In the genomic region with DNA sequence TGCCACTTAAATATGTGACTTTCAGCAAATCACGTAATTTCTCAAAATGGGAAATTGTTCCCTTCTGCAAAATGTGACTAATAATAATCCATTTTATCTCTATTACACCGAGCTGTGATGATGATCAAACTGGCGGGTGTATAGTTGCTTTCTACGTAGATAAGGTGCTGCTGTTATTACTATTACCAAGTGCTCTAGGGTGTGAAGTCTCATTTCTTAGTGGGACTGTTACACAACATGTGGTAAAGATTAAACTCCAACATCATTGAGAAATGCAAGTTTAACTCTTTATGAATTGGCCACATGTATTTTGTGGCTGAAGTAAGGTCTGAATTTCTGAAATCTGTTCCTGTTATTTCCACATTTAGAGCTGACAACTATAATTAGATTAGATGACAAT, we compare ENCODE assay signal across 21 cellular contexts.
"Had no signal": no experiment of that assay in that cellular context is flagged by ENCODE, and none has a peak within 500 bp of the region (broad histone marks: within the 10 kb centered on the region; RNA-seq: fewer than 3 reads in every experiment).

No MANE protein-coding gene starts in this region.

- DNase-seq: activated CD4-positive, alpha-beta T cell treated with anti-CD3 and anti-CD28 coated beads for 1 hour; activated CD8-positive, alpha-beta memory T cell treated with anti-CD3 and anti-CD28 coated beads for 24 hours; activated CD8-positive, alpha-beta memory T cell treated with anti-CD3 and anti-CD28 coated beads, Interleukin-2, amount 50 U/mL, for 48 hours; activated effector memory CD4-positive, alpha-beta T cell treated with anti-CD3 and anti-CD28 coated beads, Interleukin-2, amount 50 U/mL, for 16 hours; activated T-cell treated with anti-CD3 and anti-CD28 coated beads, Interleukin-2, amount 50 U/mL, for 72 hours; adrenal gland; effector CD4-positive, alpha-beta T cell; foreskin keratinocyte; hippocampal formation; islet precursor cell; midbrain; sigmoid colon; spleen; stimulated activated CD4-positive, alpha-beta T cell treated with anti-CD3 and anti-CD28 coated beads, Interleukin-4, amount 100 ng/mL, for 4 hours; testis; WERI-Rb-1 had no signal

- H3K27me3 ChIP-seq: adrenal gland, foreskin keratinocyte, sigmoid colon, spleen, testis had no signal

- H3K4me1 Mint-ChIP-seq: activated naive CD4-positive, alpha-beta T cell treated with anti-CD3 and anti-CD28 coated beads, Interleukin-2, amount 50 U/mL, for 24 hours; stimulated activated memory B cell treated with anti-CD40 and anti-IgM and Interleukin-4, amounts not matched to agents 10 μg/mL and 1 μg/mL and 100 μg/mL, for 72 hours had no signal

- H3K4me1 ChIP-seq: parathyroid adenoma, sigmoid colon, testis had no signal

- H3K9me3 Mint-ChIP-seq: activated naive CD4-positive, alpha-beta T cell treated with anti-CD3 and anti-CD28 coated beads, Interleukin-2, amount 50 U/mL, for 24 hours; activated T-cell treated with anti-CD3 and anti-CD28 coated beads, Interleukin-2, amount 50 U/mL, for 72 hours; stimulated activated memory B cell treated with anti-CD40 and anti-IgM and Interleukin-4, amounts not matched to agents 10 μg/mL and 1 μg/mL and 100 μg/mL, for 72 hours had no signal

- H3K79me2 ChIP-seq: parathyroid adenoma had no signal

- H3K9ac ChIP-seq: parathyroid adenoma had no signal

- H3K27me3 Mint-ChIP-seq: stimulated activated memory B cell treated with anti-CD40 and anti-IgM and Interleukin-4, amounts not matched to agents 10 μg/mL and 1 μg/mL and 100 μg/mL, for 72 hours; type B pancreatic cell had no signal

- H3K27ac Mint-ChIP-seq: activated naive CD4-positive, alpha-beta T cell treated with anti-CD3 and anti-CD28 coated beads, Interleukin-2, amount 50 U/mL, for 24 hours; activated T-cell treated with anti-CD3 and anti-CD28 coated beads, Interleukin-2, amount 50 U/mL, for 72 hours; stimulated activated memory B cell treated with anti-CD40 and anti-IgM and Interleukin-4, amounts not matched to agents 10 μg/mL and 1 μg/mL and 100 μg/mL, for 72 hours; type B pancreatic cell had no signal

- H3K36me3 Mint-ChIP-seq: activated naive CD4-positive, alpha-beta T cell treated with anti-CD3 and anti-CD28 coated beads, Interleukin-2, amount 50 U/mL, for 24 hours; stimulated activated memory B cell treated with anti-CD40 and anti-IgM and Interleukin-4, amounts not matched to agents 10 μg/mL and 1 μg/mL and 100 μg/mL, for 72 hours; type B pancreatic cell had no signal

- H3K4me3 ChIP-seq: adrenal gland, sigmoid colon, spleen, testis had no signal

- H3K9me3 ChIP-seq: adrenal gland, sigmoid colon, spleen, testis had no signal

- H3K4me3 Mint-ChIP-seq: activated naive CD4-positive, alpha-beta T cell treated with anti-CD3 and anti-CD28 coated beads, Interleukin-2, amount 50 U/mL, for 24 hours; activated T-cell treated with anti-CD3 and anti-CD28 coated beads, Interleukin-2, amount 50 U/mL, for 72 hours; nephron; stimulated activated memory B cell treated with anti-CD40 and anti-IgM and Interleukin-4, amounts not matched to agents 10 μg/mL and 1 μg/mL and 100 μg/mL, for 72 hours; type B pancreatic cell had no signal

- H3K36me3 ChIP-seq: adrenal gland, sigmoid colon, spleen, WERI-Rb-1 had no signal

- H2AFZ ChIP-seq: parathyroid adenoma had no signal

- H3K27ac ChIP-seq: adrenal gland, foreskin keratinocyte, parathyroid adenoma, sigmoid colon, spleen, testis, WERI-Rb-1 had no signal
